Comparison of ENCODE assay signal across 9 cellular contexts in genomic region chr13:114108141-114108761, GRCh38. TPM values are rescaled to one million over a fixed set of nuclear protein-coding genes. Genes with fewer than 3 reads are reported as not detected.
DNase-seq lines count a peak whose midpoint lies in the region; ATAC-seq, FAIRE-seq and TF ChIP-seq lines count a peak whose summit lies in the region.
"Had no signal": no experiment of that assay in that cellular context is flagged by ENCODE, and none has a peak within 500 bp of the region (broad histone marks: within the 10 kb centered on the region; RNA-seq: fewer than 3 reads in every experiment).

No MANE protein-coding gene starts in this region.

- no peak for FAIRE-seq in small intestine (lab: Jason Lieb, UNC)

- H3K4me3 ChIP-seq in GM23248 (no peak overlapping the region), skeletal muscle satellite cell (ENCODE audit: low read length) (peak overlapping the region; percentile 54), PC-3 (ENCODE audit: low read length) (no peak overlapping the region), small intestine (ENCODE audit: low read depth in 1 of 2, low read length in 2 of 2) (no peak overlapping the region)

- peaks cover 10% of the 10 kb centered on the region for H3K36me3 Mint-ChIP-seq in activated CD4-positive, alpha-beta memory T cell treated with anti-CD3 and anti-CD28 coated beads for 36 hours

- POLR2A ChIA-PET in activated CD4-positive, alpha-beta memory T cell treated with anti-CD3 and anti-CD28 coated beads for 36 hours (lab: Charles Lee), result no interaction called here
- POLR2A ChIA-PET in HEK293T (lab: Yijun Ruan, JAX), result no interaction called here
- POLR2A ChIA-PET in PC-3 (lab: Charles Lee; ENCODE audit: unreplicated experiment), result no interaction called here

- no peak for DNase-seq in GM23248
- no peak for DNase-seq in activated CD4-positive, alpha-beta memory T cell treated with anti-CD3 and anti-CD28 coated beads for 36 hours
- peak; percentile 17 for DNase-seq in left cardiac atrium
- no peak for DNase-seq in HEK293T (ENCODE audit: extremely low spot score)
- DNase-seq in PC-3, result no peak
- DNase-seq in small intestine, result no peak
- no peak for DNase-seq in NCI-H82 (lab: John Stamatoyannopoulos, UW)
- DNase-seq: stimulated activated CD4-positive, alpha-beta T cell treated with anti-CD3 and anti-CD28 coated beads, Interleukin-4, amount 100 ng/mL, for 24 hours had no signal

- peaks cover 8% of the 10 kb centered on the region; the same call in 1 of the 2 replicates for H3F3A ChIP-seq in GM23248 (ENCODE audit: insufficient read depth)
- no peaks in the 10 kb centered on the region for H3F3A ChIP-seq in PC-3 (ENCODE audit: low read length, unreplicated experiment)

- H2AFZ ChIP-seq in GM23248 (no peak overlapping the region), PC-3 (ENCODE audit: low read length) (no peak overlapping the region)

- peak overlapping the region; percentile 21 for H3K9ac ChIP-seq in GM23248
- peak overlapping the region; percentile 69 for H3K9ac ChIP-seq in skeletal muscle satellite cell (ENCODE audit: low read depth, low read length)
- no peak overlapping the region for H3K9ac ChIP-seq in PC-3 (ENCODE audit: low read length)

- H3K36me3 ChIP-seq in GM23248 (ENCODE audit: low read depth), result no peaks in the 10 kb centered on the region
- H3K36me3 ChIP-seq in skeletal muscle satellite cell (ENCODE audit: insufficient read depth, low read length), result peaks cover 20% of the 10 kb centered on the region
- no peaks in the 10 kb centered on the region for H3K36me3 ChIP-seq in PC-3 (ENCODE audit: low read depth, low read length)
- H3K36me3 ChIP-seq in small intestine (ENCODE audit: control insufficient read depth in 2 of 2, insufficient read depth in 2 of 2, low read length in 2 of 2), result no peaks in the 10 kb centered on the region

- H3K27me3 Mint-ChIP-seq in activated CD4-positive, alpha-beta memory T cell treated with anti-CD3 and anti-CD28 coated beads for 36 hours, result no peaks in the 10 kb centered on the region

- no peak overlapping the region for H3K4me3 Mint-ChIP-seq in activated CD4-positive, alpha-beta memory T cell treated with anti-CD3 and anti-CD28 coated beads for 36 hours

- H3K27ac ChIP-seq in GM23248 (peak overlapping the region; percentile 43), PC-3 (ENCODE audit: low read length) (no peak overlapping the region), small intestine (ENCODE audit: low read depth in 1 of 2, low read length in 1 of 2) (peak overlapping the region in 1 of 2 donors; percentile 20)

- H3K79me2 ChIP-seq in GM23248 (ENCODE audit: insufficient read depth) (peaks cover 89% of the 10 kb centered on the region), PC-3 (ENCODE audit: low read length) (no peaks in the 10 kb centered on the region; the same call in 1 of the 2 replicates)

- no peaks in the 10 kb centered on the region for H3K27me3 ChIP-seq in GM23248 (replicated peaks; ENCODE audit: insufficient read depth)
- H3K27me3 ChIP-seq in skeletal muscle satellite cell (ENCODE audit: control insufficient read depth, insufficient read depth, low read length), result no peaks in the 10 kb centered on the region
- no peaks in the 10 kb centered on the region for H3K27me3 ChIP-seq in PC-3 (ENCODE audit: low read length)
- no peaks in the 10 kb centered on the region for H3K27me3 ChIP-seq in small intestine (ENCODE audit: control insufficient read depth in 2 of 2, insufficient read depth in 2 of 2, low read length in 2 of 2)

- peak overlapping the region; percentile 88 for H3K27ac Mint-ChIP-seq in activated CD4-positive, alpha-beta memory T cell treated with anti-CD3 and anti-CD28 coated beads for 36 hours

- H4K20me1 ChIP-seq in GM23248 (ENCODE audit: insufficient read depth), result no peaks in the 10 kb centered on the region
- H4K20me1 ChIP-seq in PC-3 (ENCODE audit: low read length), result no peaks in the 10 kb centered on the region

- peaks cover 74% of the 10 kb centered on the region for H3K4me1 Mint-ChIP-seq in activated CD4-positive, alpha-beta memory T cell treated with anti-CD3 and anti-CD28 coated beads for 36 hours (ENCODE audit: low read depth)

- TF ChIP-seq CTCF in PC-3 (conservative IDR thresholded peaks at IDR 0.05; ENCODE audit: low read depth, low read length), result no peak

- in situ Hi-C loops in GM23248 (cut with MboI), result no loop called here

- H3K4me2 ChIP-seq in GM23248 (ENCODE audit: unreplicated experiment) (no peak overlapping the region), skeletal muscle satellite cell (ENCODE audit: low read length) (peak overlapping the region; percentile 79), PC-3 (ENCODE audit: low read length) (no peak overlapping the region)

- ATAC-seq in left cardiac atrium (no peak), PC-3 (no peak)

- CTCF ChIA-PET in activated CD4-positive, alpha-beta memory T cell treated with anti-CD3 and anti-CD28 coated beads for 36 hours (lab: Charles Lee), result no interaction called here
- CTCF ChIA-PET in HEK293T (lab: Yijun Ruan, JAX) (no interaction called here), PC-3 (lab: Charles Lee) (no interaction called here)

- H3K9me3 ChIP-seq in GM23248 (ENCODE audit: low read depth) (no peaks in the 10 kb centered on the region), skeletal muscle satellite cell (replicated peaks; ENCODE audit: low read length) (no peaks in the 10 kb centered on the region), PC-3 (ENCODE audit: low read length) (no peaks in the 10 kb centered on the region), small intestine (ENCODE audit: control insufficient read depth, low read depth) (no peaks in the 10 kb centered on the region)

- H3K4me1 ChIP-seq in GM23248 (ENCODE audit: insufficient read depth), result peaks cover 25% of the 10 kb centered on the region
- peaks cover 79% of the 10 kb centered on the region for H3K4me1 ChIP-seq in skeletal muscle satellite cell (ENCODE audit: control insufficient read depth, insufficient read depth, low read length)
- no peaks in the 10 kb centered on the region for H3K4me1 ChIP-seq in PC-3 (ENCODE audit: insufficient read depth, low read length)
- H3K4me1 ChIP-seq in small intestine (ENCODE audit: control insufficient read depth in 2 of 2, insufficient read depth in 1 of 2, low read depth in 1 of 2, low read length in 1 of 2), result no peaks in the 10 kb centered on the region

- no peaks in the 10 kb centered on the region for H3K9me2 ChIP-seq in GM23248 (ENCODE audit: insufficient read depth)
- H3K9me2 ChIP-seq in PC-3 (replicated peaks; ENCODE audit: low read length), result no peaks in the 10 kb centered on the region

- WGBS in GM23248 (ENCODE audit: low coverage in 1 of 2, low lambda C conversion rate in 2 of 2, missing lambda C conversion rate in 2 of 2), 2 experiments, result 86 to 89% methylated on average over 7 to 33 of the region's 33 CpGs
- WGBS in small intestine, 3 donors, result 93 to 96% (median 95%) methylated on average over 33 of the region's 33 CpGs

- intact Hi-C loops in activated CD4-positive, alpha-beta memory T cell treated with anti-CD3 and anti-CD28 coated beads for 36 hours (cut with micrococcal nuclease), result no loop called here
- intact Hi-C loops in left cardiac atrium (cut with DNase I) (no loop called here), PC-3 (cut with micrococcal nuclease) (no loop called here)

- BruUV-seq in PC-3 (replicated peaks; lab: Mats Ljungman, UMichigan), result no TSS peak

- peaks cover 3% of the 10 kb centered on the region for H3K9me3 Mint-ChIP-seq in activated CD4-positive, alpha-beta memory T cell treated with anti-CD3 and anti-CD28 coated beads for 36 hours

TF ChIP-seq in HEK293T, 16 proteins besides CTCF, POLR2A, EP300 and RAD21:
- TF ChIP-seq LEF1 (IDR thresholded peaks at IDR 0.05; ENCODE audit: borderline replicate concordance), result no peak
- TF ChIP-seq BHLHE40 (IDR thresholded peaks at IDR 0.05; ENCODE audit: borderline replicate concordance), result no peak
- TF ChIP-seq HDGF (IDR thresholded peaks at IDR 0.05; ENCODE audit: borderline replicate concordance), result no peak
- TF ChIP-seq FOXA1 (IDR thresholded peaks at IDR 0.05), result no peak
- TF ChIP-seq TARDBP (IDR thresholded peaks at IDR 0.05), result no peak
- TF ChIP-seq ZNF384 (IDR thresholded peaks at IDR 0.05), result no peak
- no peak for TF ChIP-seq L3MBTL2 (conservative IDR thresholded peaks at IDR 0.05)
- TF ChIP-seq CTBP1 (IDR thresholded peaks at IDR 0.05; ENCODE audit: borderline replicate concordance), result no peak
- no peak for TF ChIP-seq ARNT (IDR thresholded peaks at IDR 0.05)
- TF ChIP-seq PKNOX1 (IDR thresholded peaks at IDR 0.05), result no peak
- TF ChIP-seq SP1 (IDR thresholded peaks at IDR 0.05), result no peak
- TF ChIP-seq SUZ12 (IDR thresholded peaks at IDR 0.05), result no peak
- no peak for TF ChIP-seq FOXK2 (IDR thresholded peaks at IDR 0.05)
TF ChIP-seq in HEK293T: peak in this region for 0.

RNA-seq across cellular contexts. Expression of gene RASA3, which starts 24.2 kb away (rescaled TPM):
- total RNA-seq in GM23248 (2014; rRNA removed; shearing (Covaris generic)), result 36.7 and 46.2 TPM in 2 replicates
- polyA plus RNA-seq in GM23248 (2016; fragmentation: Nextera tagmentation; extraction: Ambion mirVana) (30.0 and 34.3 TPM in 2 replicates), small intestine (1 to 10 TPM; 2.0 to 7.2 (median 6.5) TPM)
- total RNA-seq in activated CD4-positive, alpha-beta memory T cell treated with anti-CD3 and anti-CD28 coated beads for 36 hours, result 10 to 100 TPM; 45.9 to 49.3 TPM
- total RNA-seq in left cardiac atrium (10 to 100 TPM; 19.9 to 20.1 TPM), PC-3 (2014; rRNA removed) (9.1 and 9.4 TPM in 2 replicates)
- total RNA-seq in skeletal muscle satellite cell (2012; rRNA removed), result 33.2 and 35.2 TPM in 2 replicates
